11 cellular contexts compared by ENCODE assay signal in the genomic region with DNA sequence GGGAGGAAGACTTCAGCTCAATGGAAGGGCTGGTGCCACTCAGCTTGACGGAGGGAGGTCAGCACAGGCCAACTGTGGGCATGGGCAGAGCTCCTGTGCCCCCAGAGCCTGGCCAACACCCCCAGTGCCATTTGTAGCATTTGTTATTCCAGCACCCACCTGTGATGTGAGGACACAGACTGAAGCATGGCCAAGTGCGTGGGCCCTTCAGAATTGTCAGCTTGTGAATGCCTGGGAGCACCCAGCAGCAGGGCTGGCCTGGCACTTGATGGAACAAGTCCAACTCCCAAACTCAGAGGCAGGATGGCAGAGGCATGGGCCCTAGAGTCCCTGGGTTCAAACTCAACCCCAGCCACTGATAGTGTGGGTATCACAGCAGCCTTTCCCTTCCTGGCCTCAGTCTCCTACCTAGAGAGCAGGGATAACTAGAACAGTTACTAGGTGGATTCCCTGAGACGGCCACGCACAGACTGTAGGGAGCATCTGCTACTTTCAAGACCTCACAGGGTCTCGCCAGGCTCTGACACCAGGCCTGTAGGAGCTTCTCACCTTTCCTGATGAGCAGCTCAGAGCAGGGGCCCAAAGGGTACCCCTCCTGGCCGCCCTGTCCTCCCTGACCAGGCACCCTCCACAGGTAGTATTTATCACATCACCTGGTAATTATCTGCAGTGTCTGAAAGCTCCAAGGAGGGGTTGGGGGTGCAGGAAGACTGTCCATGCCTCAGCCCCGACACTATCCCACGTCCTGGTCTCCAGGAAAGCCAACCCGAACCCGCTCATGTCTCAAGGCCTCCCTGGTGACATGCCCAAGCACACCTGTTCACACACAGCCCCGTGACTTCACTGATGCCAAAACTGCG. TPM values are rescaled to one million over a fixed set of nuclear protein-coding genes. Genes with fewer than 3 reads are reported as not detected.
DNase-seq lines count a peak whose midpoint lies in the region; ATAC-seq and TF ChIP-seq lines count a peak whose summit lies in the region.
"Not testable (repeated sequence)": the region's sequence is repeated elsewhere in the genome, so short reads cannot be mapped to it uniquely, and the experiment has no call there.
"Had no signal": no experiment of that assay in that cellular context is flagged by ENCODE, and none has a peak within 500 bp of the region (broad histone marks: within the 10 kb centered on the region; RNA-seq: fewer than 3 reads in every experiment).

No MANE protein-coding gene starts in this region.

- not testable (repeated sequence) for H2BK20ac ChIP-seq in H9 (ENCODE audit: low read depth, low read length, poor library complexity, severe bottlenecking)

- H3K9me3 ChIP-seq in H9 (ENCODE audit: control insufficient read depth, low read depth, low read length); spleen; upper lobe of right lung: not testable (repeated sequence)

- not testable (repeated sequence) for H2AFZ ChIP-seq in H9 (ENCODE audit: low read length)

- intact Hi-C loops in cardiac septum (cut with DNase I); spleen (cut with DNase I; ENCODE audit: low total_unique reads); upper lobe of right lung (cut with DNase I): not testable (repeated sequence)

- H3K4me1 Mint-ChIP-seq in H9 = peaks cover 32 to 36% of the 10 kb centered on the region in 2 experiments
- peaks cover 35% of the 10 kb centered on the region for H3K4me1 Mint-ChIP-seq in activated CD4-positive, alpha-beta memory T cell treated with anti-CD3 and anti-CD28 coated beads, Interleukin-2, amount 10 ng/mL, durations not matched to agents 7 days and 5 days
- H3K4me1 Mint-ChIP-seq in activated naive CD8-positive, alpha-beta T cell treated with anti-CD3 and anti-CD28 coated beads, Interleukin-2, amount 10 ng/mL, durations not matched to agents 7 days and 5 days = peaks cover 14% of the 10 kb centered on the region
- H3K4me1 Mint-ChIP-seq in natural killer cell treated with Interleukin-12 subunit alpha and Interleukin-12 subunit beta and Interleukin-15 and Interleukin-18, amount 100 ng/mL, for 72 hours (ENCODE audit: low read depth in 2 of 2) = peaks cover 14 to 36% of the 10 kb centered on the region in 2 donors

- H3K27me3 Mint-ChIP-seq in H9 (ENCODE audit: low read depth); activated CD4-positive, alpha-beta memory T cell treated with anti-CD3 and anti-CD28 coated beads, Interleukin-2, amount 10 ng/mL, durations not matched to agents 7 days and 5 days; activated naive CD8-positive, alpha-beta T cell treated with anti-CD3 and anti-CD28 coated beads, Interleukin-2, amount 10 ng/mL, durations not matched to agents 7 days and 5 days; natural killer cell treated with Interleukin-12 subunit alpha and Interleukin-12 subunit beta and Interleukin-15 and Interleukin-18, amount 100 ng/mL, for 72 hours: not testable (repeated sequence)

- not testable (repeated sequence) for H3T11ph ChIP-seq in H9 (ENCODE audit: low read length)

- ATAC-seq in activated naive CD8-positive, alpha-beta T cell treated with anti-CD3 and anti-CD28 coated beads, Interleukin-2, amount 10 ng/mL, durations not matched to agents 7 days and 5 days (ENCODE audit: low read depth); natural killer cell treated with Interleukin-12 subunit alpha and Interleukin-12 subunit beta and Interleukin-15 and Interleukin-18, amount 100 ng/mL, for 72 hours; upper lobe of right lung: not testable (repeated sequence)

- peaks cover 0 to 66% (median 8%) of the 10 kb centered on the region in 6 donors for H3K36me3 ChIP-seq in spleen
- not testable (repeated sequence) for H3K36me3 ChIP-seq in upper lobe of right lung

- H4K5ac ChIP-seq in H9 (ENCODE audit: insufficient read length, low read depth, low read length) = not testable (repeated sequence)

- not testable (repeated sequence) for H2BK15ac ChIP-seq in H9 (ENCODE audit: low read depth, low read length)

- no CpG with 5 or more reads among the region's 12 CpGs for WGBS in H9 (ENCODE audit: extremely low coverage, insufficient read length, low lambda C conversion rate)
- 94 to 97% (median 94%) methylated on average over 11 to 12 of the region's 12 CpGs for WGBS in spleen, 5 donors

- not testable (repeated sequence) for H3K4me3 ChIP-seq in spleen, upper lobe of right lung

- H3K4ac ChIP-seq in H9 (ENCODE audit: low read depth, low read length) = not testable (repeated sequence)

- TF ChIP-seq POLR2A in spleen (IDR thresholded peaks at IDR 0.05) = not testable (repeated sequence)

- not testable (repeated sequence) for H3K18ac ChIP-seq in H9 (ENCODE audit: insufficient read length, low read depth, low read length)

- not testable (repeated sequence) for H4K20me1 ChIP-seq in H9 (ENCODE audit: control insufficient read depth, insufficient read depth, insufficient read length)

- H3K14ac ChIP-seq in H9 (ENCODE audit: insufficient read depth, low read length) = not testable (repeated sequence)

- not testable (repeated sequence) for H3K23me2 ChIP-seq in H9 (ENCODE audit: insufficient read length, low read depth, low read length, poor library complexity, severe bottlenecking)

- not testable (repeated sequence) for H2AK5ac ChIP-seq in H9 (ENCODE audit: insufficient read length, low read length)

- H3K4me3 Mint-ChIP-seq in H9; activated CD4-positive, alpha-beta memory T cell treated with anti-CD3 and anti-CD28 coated beads, Interleukin-2, amount 10 ng/mL, durations not matched to agents 7 days and 5 days; activated naive CD8-positive, alpha-beta T cell treated with anti-CD3 and anti-CD28 coated beads, Interleukin-2, amount 10 ng/mL, durations not matched to agents 7 days and 5 days; natural killer cell treated with Interleukin-12 subunit alpha and Interleukin-12 subunit beta and Interleukin-15 and Interleukin-18, amount 100 ng/mL, for 72 hours: not testable (repeated sequence)

- H4K8ac ChIP-seq in H9 (replicated peaks; ENCODE audit: insufficient read length, low read depth, low read length) = not testable (repeated sequence)

- H3K36me3 Mint-ChIP-seq in H9 (ENCODE audit: insufficient read depth in 1 of 3, low read depth in 3 of 3) = peaks cover 3 to 12% (median 8%) of the 10 kb centered on the region in 3 experiments; a peak in 6 of 7 replicates
- not testable (repeated sequence) for H3K36me3 Mint-ChIP-seq in activated CD4-positive, alpha-beta memory T cell treated with anti-CD3 and anti-CD28 coated beads, Interleukin-2, amount 10 ng/mL, durations not matched to agents 7 days and 5 days (ENCODE audit: low read depth); activated naive CD8-positive, alpha-beta T cell treated with anti-CD3 and anti-CD28 coated beads, Interleukin-2, amount 10 ng/mL, durations not matched to agents 7 days and 5 days; natural killer cell treated with Interleukin-12 subunit alpha and Interleukin-12 subunit beta and Interleukin-15 and Interleukin-18, amount 100 ng/mL, for 72 hours

- H3K4me2 ChIP-seq in H9 (ENCODE audit: insufficient read depth, insufficient read length, low read length) = not testable (repeated sequence)

- H2BK120ac ChIP-seq in H9 (ENCODE audit: low read depth, low read length, poor library complexity, severe bottlenecking) = not testable (repeated sequence)

- H3K27ac Mint-ChIP-seq in H9 = peak overlapping the region in 2 of 3 experiments; percentile 27 to 72; a peak in 4 of 7 replicates
- H3K27ac Mint-ChIP-seq in activated CD4-positive, alpha-beta memory T cell treated with anti-CD3 and anti-CD28 coated beads, Interleukin-2, amount 10 ng/mL, durations not matched to agents 7 days and 5 days = peak overlapping the region; percentile 26
- H3K27ac Mint-ChIP-seq in activated naive CD8-positive, alpha-beta T cell treated with anti-CD3 and anti-CD28 coated beads, Interleukin-2, amount 10 ng/mL, durations not matched to agents 7 days and 5 days = peak overlapping the region; percentile 32
- peak overlapping the region; percentile 66 to 78 for H3K27ac Mint-ChIP-seq in natural killer cell treated with Interleukin-12 subunit alpha and Interleukin-12 subunit beta and Interleukin-15 and Interleukin-18, amount 100 ng/mL, for 72 hours

- not testable (repeated sequence) for H3K79me1 ChIP-seq in H9 (ENCODE audit: insufficient read depth, low read depth, low read length, poor library complexity, severe bottlenecking)

- not testable (repeated sequence) for H3K56ac ChIP-seq in H9 (ENCODE audit: insufficient read length, low read depth, low read length)

- H3K27me3 ChIP-seq in H9 (ENCODE audit: insufficient read depth, low read length); spleen (replicated peaks in 1 of 7); upper lobe of right lung: not testable (repeated sequence)

- not testable (repeated sequence) for H3K27ac ChIP-seq in H9 (ENCODE audit: insufficient read length, low read depth, low read length); upper lobe of right lung
- H3K27ac ChIP-seq in spleen = peak overlapping the region in 3 of 8 donors; percentile 43 to 82 (median 81)

- TF ChIP-seq CTCF in H9 (conservative IDR thresholded peaks at IDR 0.05); spleen (IDR thresholded peaks at IDR 0.05 in 8 of 11, conservative IDR thresholded peaks at IDR 0.05 in 3 of 11); upper lobe of right lung (IDR thresholded peaks at IDR 0.05): not testable (repeated sequence)

- CTCF ChIA-PET in activated CD4-positive, alpha-beta memory T cell treated with anti-CD3 and anti-CD28 coated beads, Interleukin-2, amount 10 ng/mL, durations not matched to agents 7 days and 5 days (lab: Charles Lee) = not testable (repeated sequence)

- H3K79me2 ChIP-seq in H9 (ENCODE audit: insufficient read depth, low read length) = not testable (repeated sequence)

- H3K9ac ChIP-seq in H9 (ENCODE audit: extremely low read depth, insufficient read length, low read length) = not testable (repeated sequence)

- H3K4me1 ChIP-seq in H9 (ENCODE audit: insufficient read depth, low read length) = not testable (repeated sequence)
- H3K4me1 ChIP-seq in spleen (peaks cover 0 to 34% (median 14%) of the 10 kb centered on the region in 6 donors), upper lobe of right lung (peaks cover 10% of the 10 kb centered on the region)

- not testable (repeated sequence) for H4K91ac ChIP-seq in H9 (ENCODE audit: insufficient read length, low read depth, low read length)

- H2BK12ac ChIP-seq in H9 (ENCODE audit: insufficient read length, low read depth, low read length) = not testable (repeated sequence)

- POLR2A ChIA-PET in activated CD4-positive, alpha-beta memory T cell treated with anti-CD3 and anti-CD28 coated beads, Interleukin-2, amount 10 ng/mL, durations not matched to agents 7 days and 5 days (lab: Charles Lee) = interaction anchor here (0.7 to 3.1 kb wide), 2 partner anchors 10 to 19 kb away, joined by 3 to 12 read pairs; no protein-coding TSS in a partner anchor
- POLR2A ChIA-PET in activated naive CD8-positive, alpha-beta T cell treated with anti-CD3 and anti-CD28 coated beads, Interleukin-2, amount 10 ng/mL, durations not matched to agents 7 days and 5 days (lab: Charles Lee) = interaction anchor here (1.2 kb wide), 1 partner anchor 74 kb away, joined by 3 read pairs; a partner anchor contains a TSS

- H3K23ac ChIP-seq in H9 (ENCODE audit: insufficient read length, low read depth, low read length) = not testable (repeated sequence)

- H2BK5ac ChIP-seq in H9 (ENCODE audit: insufficient read length, low read length) = not testable (repeated sequence)

- H3K9me3 Mint-ChIP-seq in H9; activated CD4-positive, alpha-beta memory T cell treated with anti-CD3 and anti-CD28 coated beads, Interleukin-2, amount 10 ng/mL, durations not matched to agents 7 days and 5 days; activated naive CD8-positive, alpha-beta T cell treated with anti-CD3 and anti-CD28 coated beads, Interleukin-2, amount 10 ng/mL, durations not matched to agents 7 days and 5 days; natural killer cell treated with Interleukin-12 subunit alpha and Interleukin-12 subunit beta and Interleukin-15 and Interleukin-18, amount 100 ng/mL, for 72 hours: not testable (repeated sequence)

- DNase-seq in H9; activated CD4-positive, alpha-beta memory T cell treated with anti-CD3 and anti-CD28 coated beads, Interleukin-2, amount 10 ng/mL, durations not matched to agents 7 days and 5 days; activated naive CD8-positive, alpha-beta T cell treated with anti-CD3 and anti-CD28 coated beads, Interleukin-2, amount 10 ng/mL, durations not matched to agents 7 days and 5 days; natural killer cell treated with Interleukin-12 subunit alpha and Interleukin-12 subunit beta and Interleukin-15 and Interleukin-18, amount 100 ng/mL, for 72 hours (ENCODE audit: low spot score): not testable (repeated sequence)
- DNase-seq in cardiac septum (ENCODE audit: low spot score) = peak; percentile 47
- peak; percentile 57 for DNase-seq in spleen
- DNase-seq in upper lobe of right lung = peak; percentile 49

RNA-seq across cellular contexts. Expression of a gene that starts 13.7 kb away (rescaled TPM):
- total RNA-seq in H9 (2021) (not detected in 2 replicates), cardiac septum (0.24 TPM), spleen (10 to 100 TPM in 6 of 7 donors, 1 to 10 TPM in 1; 9.6 to 46.6 (median 23.0) TPM), upper lobe of right lung (1.2 TPM)
- total RNA-seq in activated CD4-positive, alpha-beta memory T cell treated with anti-CD3 and anti-CD28 coated beads, Interleukin-2, amount 10 ng/mL, durations not matched to agents 7 days and 5 days = 10 to 100 TPM; 26.9 to 28.8 TPM
- total RNA-seq in activated naive CD8-positive, alpha-beta T cell treated with anti-CD3 and anti-CD28 coated beads, Interleukin-2, amount 10 ng/mL, durations not matched to agents 7 days and 5 days = 10 to 100 TPM; 24.9 to 25.8 TPM
- 10 to 100 TPM in 1 of 2 donors, 1 to 10 TPM in 1; 6.5 to 10.2 TPM for total RNA-seq in natural killer cell treated with Interleukin-12 subunit alpha and Interleukin-12 subunit beta and Interleukin-15 and Interleukin-18, amount 100 ng/mL, for 72 hours
- 10 to 100 TPM; 10.5 to 19.5 (median 15.7) TPM for polyA plus RNA-seq in spleen
- total RNA-seq: Daoy, HFFc6, LHCN-M2 had no signal

RNA-seq across cellular contexts. Expression of a gene that starts 45.0 kb away (rescaled TPM):
- total RNA-seq in H9 (2021) (not detected in 2 replicates), cardiac septum (not detected), spleen (1 to 10 TPM in 3 of 7 donors, under 1 TPM in 1, not detected in 3; 0.44 to 2.5 (median 2.2) TPM), upper lobe of right lung (0.96 TPM)
- total RNA-seq in activated CD4-positive, alpha-beta memory T cell treated with anti-CD3 and anti-CD28 coated beads, Interleukin-2, amount 10 ng/mL, durations not matched to agents 7 days and 5 days = under 1 TPM; 0.38 to 0.48 TPM
- total RNA-seq in activated naive CD8-positive, alpha-beta T cell treated with anti-CD3 and anti-CD28 coated beads, Interleukin-2, amount 10 ng/mL, durations not matched to agents 7 days and 5 days = under 1 TPM; 0.69 to 0.79 TPM
- total RNA-seq in natural killer cell treated with Interleukin-12 subunit alpha and Interleukin-12 subunit beta and Interleukin-15 and Interleukin-18, amount 100 ng/mL, for 72 hours = 1 to 10 TPM; 1.5 to 2.0 TPM
- 1 to 10 TPM in 2 of 3 donors, under 1 TPM in 1; 0.29 to 2.2 (median 1.6) TPM for polyA plus RNA-seq in spleen
- total RNA-seq: Daoy, LHCN-M2, RPMI7951 had no signal
